ENCODE assay signal across 8 cellular contexts in the genomic region with DNA sequence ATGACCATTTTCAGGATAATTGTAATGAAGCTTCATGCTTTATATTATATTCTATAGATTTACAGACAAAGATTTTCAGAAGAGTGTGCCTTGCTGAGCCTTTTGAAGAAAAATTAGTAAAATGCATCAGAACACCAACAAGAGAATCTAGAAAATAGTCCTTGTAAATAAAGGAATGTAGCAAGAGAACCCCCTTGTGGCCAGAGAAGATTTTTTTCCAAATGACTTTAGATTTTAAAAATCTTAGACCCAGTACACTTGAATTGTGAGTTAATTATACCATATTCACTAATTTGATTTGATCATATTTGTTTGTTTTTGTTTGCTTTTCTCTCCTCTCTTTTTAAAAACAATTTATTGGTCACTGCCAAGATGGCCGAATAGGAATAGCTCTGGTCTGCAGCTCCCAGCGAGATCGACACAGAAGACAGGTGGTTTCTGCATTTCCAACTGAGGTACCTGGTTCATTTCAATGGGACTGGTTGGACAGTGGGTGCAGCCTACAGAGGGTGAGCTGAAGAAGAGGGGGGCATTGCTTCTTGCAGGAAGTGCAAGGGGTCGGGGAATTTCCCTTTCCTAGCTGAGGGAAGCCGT. TPM values are rescaled to one million over a fixed set of nuclear protein-coding genes. Genes with fewer than 3 reads are reported as not detected.
DNase-seq lines count a peak whose midpoint lies in the region; ATAC-seq and TF ChIP-seq lines count a peak whose summit lies in the region.

No MANE protein-coding gene starts in this region.

- H3K27ac ChIP-seq in brain microvascular endothelial cell: no peak overlapping the region

- TF ChIP-seq CTCF in GM06990 (IDR thresholded peaks at IDR 0.05; ENCODE audit: insufficient read depth, low read length, poor library complexity, severe bottlenecking) (peak; percentile 34), brain microvascular endothelial cell (IDR thresholded peaks at IDR 0.05; ENCODE audit: low read depth, low read length, missing control alignments) (peak; percentile 43), nephron progenitor cell (IDR thresholded peaks at IDR 0.05) (peak; percentile 58)

- ATAC-seq in GM21367 (IDR thresholded peaks at IDR 0.05; ENCODE audit: unreplicated experiment): no peak

- H3K4me3 Mint-ChIP-seq in nephron progenitor cell: no peak overlapping the region

- H3K36me3 Mint-ChIP-seq in nephron progenitor cell (ENCODE audit: low read depth): no peaks in the 10 kb centered on the region

- peaks cover 6% of the 10 kb centered on the region for H3K4me1 Mint-ChIP-seq in nephron progenitor cell

- in situ Hi-C loops in brain microvascular endothelial cell (cut with HindIII; ENCODE audit: low pct_ligation_motif_present, low sequenced_read_pairs): no loop called here

- H3K4me3 ChIP-seq in GM06990 (replicated peaks; ENCODE audit: low read depth, low read length): no peak overlapping the region
- H3K4me3 ChIP-seq in brain microvascular endothelial cell (ENCODE audit: low read depth, low read length): no peak overlapping the region

- H3K36me3 ChIP-seq in GM06990 (ENCODE audit: control insufficient read depth, insufficient read depth, low read length): no peaks in the 10 kb centered on the region
- no peaks in the 10 kb centered on the region for H3K36me3 ChIP-seq in brain microvascular endothelial cell (replicated peaks)

- no peaks in the 10 kb centered on the region for H3K9me3 Mint-ChIP-seq in nephron progenitor cell

- H3K27ac Mint-ChIP-seq in nephron progenitor cell: no peak overlapping the region

- no peaks in the 10 kb centered on the region for H3K27me3 Mint-ChIP-seq in nephron progenitor cell (ENCODE audit: low read depth, poor library complexity)

- no peak for DNase-seq in GM06990 (ENCODE audit: extremely low read depth, insufficient read length)
- DNase-seq in M059J (ENCODE audit: low read depth): peak; percentile 48
- no peak for DNase-seq in brain microvascular endothelial cell
- DNase-seq in nephron progenitor cell: no peak
- DNase-seq in stimulated activated CD4-positive, alpha-beta T cell treated with anti-CD3 and anti-CD28 coated beads, Interleukin-12 subunit alpha, Interleukin-12 subunit beta, amount 100 ng/mL, for 4 hours: no peak
- no peak for DNase-seq in mesenteric fat pad (ENCODE audit: low spot score)
- DNase-seq in foreskin melanocyte: no peak

- H3K27me3 ChIP-seq in GM06990 (replicated peaks; ENCODE audit: control insufficient read depth, insufficient read depth, low read length) (no peaks in the 10 kb centered on the region), brain microvascular endothelial cell (replicated peaks) (no peaks in the 10 kb centered on the region)

RNA-seq across cellular contexts. Expression of gene IFI44L, which starts 12.8 kb away (rescaled TPM):
- total RNA-seq in M059J (2014; rRNA removed; shearing (Covaris generic)): 500 and 556 TPM in 2 replicates
- 25.6 TPM for total RNA-seq in mesenteric fat pad

RNA-seq across cellular contexts. Expression of gene IFI44, which starts 42.2 kb away (rescaled TPM):
- 536 and 601 TPM in 2 replicates for total RNA-seq in M059J (2014; rRNA removed; shearing (Covaris generic))
- total RNA-seq in mesenteric fat pad: 40.6 TPM

Comparison
In these comparisons a context has a peak if more than half of its experiments do, and no peak if none do; other contexts are left out.
1. RNA of gene IFI44L, which starts 12.8 kb away (total RNA-seq): 500 to 556 TPM in M059J; 25.6 TPM in mesenteric fat pad (single experiment); every median in the first group is over 10 times any median in the second.
2. RNA of gene IFI44, which starts 42.2 kb away (total RNA-seq): 536 to 601 TPM in M059J; 40.6 TPM in mesenteric fat pad (single experiment); every median in the first group is over 10 times any median in the second.
3. Peak in every context shown above with its lines, with median percentiles within 50 percentile points of each other: CTCF ChIP-seq.